In genomic region chr10:113842171-113842570, GRCh38 we compare ENCODE assay signal across 32 cellular contexts.
"Had no signal": no experiment of that assay in that cellular context is flagged by ENCODE, and none has a peak within 500 bp of the region (broad histone marks: within the 10 kb centered on the region; RNA-seq: fewer than 3 reads in every experiment).

No MANE protein-coding gene starts in this region.

- H3K4me1 Mint-ChIP-seq: T-cell had no signal

- ATAC-seq: activated CD8-positive, alpha-beta memory T cell treated with anti-CD3 and anti-CD28 coated beads, Interleukin-2, amount 10 ng/mL, durations not matched to agents 7 days and 5 days; body of pancreas; Panc1; Right ventricle myocardium inferior; T-cell had no signal

- H3K27me3 Mint-ChIP-seq: activated CD8-positive, alpha-beta memory T cell treated with anti-CD3 and anti-CD28 coated beads, Interleukin-2, amount 10 ng/mL, durations not matched to agents 7 days and 5 days; activated naive CD8-positive, alpha-beta T cell treated with anti-CD3 and anti-CD28 coated beads, Interleukin-2, amount 10 ng/mL, durations not matched to agents 7 days and 5 days; activated T-cell treated with anti-CD3 and anti-CD28 coated beads, Interleukin-2, amount 50 U/mL, for 24 hours; T-cell had no signal

- H3K27ac ChIP-seq: ascending aorta, body of pancreas, KMS-11, SK-N-MC, VCaP had no signal

- DNase-seq: activated CD4-positive, alpha-beta T cell treated with anti-CD3 and anti-CD28 coated beads for 48 hours; activated CD4-positive, alpha-beta T cell treated with anti-CD3 and anti-CD28 coated beads, Interleukin-2, amount 50 U/mL, for 48 hours; activated CD4-positive, CD25-positive, alpha-beta regulatory T cell; activated CD8-positive, alpha-beta memory T cell treated with anti-CD3 and anti-CD28 coated beads, Interleukin-2, amount 10 ng/mL, durations not matched to agents 7 days and 5 days; activated effector memory CD4-positive, alpha-beta T cell treated with Interleukin-2 at 50 U/mL for 16 hours; activated naive CD4-positive, alpha-beta T cell; activated naive CD8-positive, alpha-beta T cell treated with anti-CD3 and anti-CD28 coated beads, Interleukin-2, amount 10 ng/mL, durations not matched to agents 7 days and 5 days; activated T-cell treated with anti-CD3 and anti-CD28 coated beads, Interleukin-2, amount 50 U/mL, for 24 hours; body of pancreas; central memory CD4-positive, alpha-beta T cell; MG63; MV-4-11; NCI-H1092 treated with DMSO at 0.1 percent for 48 hours; NCI-H1417 treated with DMSO at 0.1 percent for 48 hours; NCI-H1694; NCI-H2029; NCI-H2171; NCI-H2227 treated with DMSO at 0.1 percent for 48 hours; NCI-H446 treated with DMSO at 0.1 percent for 48 hours; NCI-H82; NK-92 treated with Interleukin-12 subunit alpha and Interleukin-12 subunit beta, amount 100 ng/mL, for 24 hours; OCI-M1; RPMI8226; T-cell; T1000 had no signal

- H3K27ac Mint-ChIP-seq: activated CD8-positive, alpha-beta memory T cell treated with anti-CD3 and anti-CD28 coated beads, Interleukin-2, amount 10 ng/mL, durations not matched to agents 7 days and 5 days; activated naive CD8-positive, alpha-beta T cell treated with anti-CD3 and anti-CD28 coated beads, Interleukin-2, amount 10 ng/mL, durations not matched to agents 7 days and 5 days; activated T-cell treated with anti-CD3 and anti-CD28 coated beads, Interleukin-2, amount 50 U/mL, for 24 hours; activated T-helper 1 cell treated with anti-CD3 and anti-CD28 coated beads, Interleukin-12 subunit alpha, Interleukin-12 subunit beta, Interleukin-2, Interleukin-4 antibody, amounts not matched to agents 30 ng/mL and 10 ng/mL and 1 ng/mL, durations not matched to agents 14 hours and 24 hours and 36 hours; T-cell had no signal

- H3K9me3 Mint-ChIP-seq: activated naive CD8-positive, alpha-beta T cell treated with anti-CD3 and anti-CD28 coated beads, Interleukin-2, amount 10 ng/mL, durations not matched to agents 7 days and 5 days; activated T-cell treated with anti-CD3 and anti-CD28 coated beads, Interleukin-2, amount 50 U/mL, for 24 hours; activated T-helper 1 cell treated with anti-CD3 and anti-CD28 coated beads, Interleukin-12 subunit alpha, Interleukin-12 subunit beta, Interleukin-2, Interleukin-4 antibody, amounts not matched to agents 30 ng/mL and 10 ng/mL and 1 ng/mL, durations not matched to agents 14 hours and 24 hours and 36 hours; T-cell had no signal

- H3K4me3 Mint-ChIP-seq: activated CD8-positive, alpha-beta memory T cell treated with anti-CD3 and anti-CD28 coated beads, Interleukin-2, amount 10 ng/mL, durations not matched to agents 7 days and 5 days; activated naive CD8-positive, alpha-beta T cell treated with anti-CD3 and anti-CD28 coated beads, Interleukin-2, amount 10 ng/mL, durations not matched to agents 7 days and 5 days; activated T-cell treated with anti-CD3 and anti-CD28 coated beads, Interleukin-2, amount 50 U/mL, for 24 hours; activated T-helper 1 cell treated with anti-CD3 and anti-CD28 coated beads, Interleukin-12 subunit alpha, Interleukin-12 subunit beta, Interleukin-2, Interleukin-4 antibody, amounts not matched to agents 30 ng/mL and 10 ng/mL and 1 ng/mL, durations not matched to agents 14 hours and 24 hours and 36 hours; T-cell had no signal
